In genomic region chr2:84537251-84537650, GRCh38 we compare ENCODE assay signal across 29 cellular contexts. TPM values are rescaled to one million over a fixed set of nuclear protein-coding genes. Genes with fewer than 3 reads are reported as not detected.
"Had no signal": no experiment of that assay in that cellular context is flagged by ENCODE, and none has a peak within 500 bp of the region (broad histone marks: within the 10 kb centered on the region; RNA-seq: fewer than 3 reads in every experiment).

No MANE protein-coding gene starts in this region.

- H3K27ac ChIP-seq: body of pancreas, esophagus muscularis mucosa, foreskin keratinocyte, gastrocnemius medialis had no signal

- H3K4me1 ChIP-seq: body of pancreas, esophagus muscularis mucosa, foreskin keratinocyte, gastrocnemius medialis had no signal

- H3K9me3 Mint-ChIP-seq: activated CD8-positive, alpha-beta T cell treated with anti-CD3 and anti-CD28 coated beads for 36 hours; activated T-cell treated with anti-CD3 and anti-CD28 coated beads, Interleukin-2, amount 50 U/mL, for 4 hours; activated T-helper 17 cell treated with anti-CD3 and anti-CD28 coated beads, Interleukin-2, amount 50 U/mL, for 72 hours; effector memory CD8-positive, alpha-beta T cell had no signal

- FAIRE-seq: colon had no signal

- H3K4me3 Mint-ChIP-seq: activated CD8-positive, alpha-beta T cell treated with anti-CD3 and anti-CD28 coated beads for 36 hours; activated naive CD8-positive, alpha-beta T cell; activated T-cell treated with anti-CD3 and anti-CD28 coated beads, Interleukin-2, amount 50 U/mL, for 4 hours; activated T-helper 17 cell treated with anti-CD3 and anti-CD28 coated beads, Interleukin-2, amount 50 U/mL, for 72 hours; effector memory CD8-positive, alpha-beta T cell had no signal

- H3K36me3 ChIP-seq: esophagus muscularis mucosa, gastrocnemius medialis had no signal

- H3K27ac Mint-ChIP-seq: activated CD8-positive, alpha-beta T cell treated with anti-CD3 and anti-CD28 coated beads for 36 hours; activated naive CD8-positive, alpha-beta T cell; activated T-helper 17 cell treated with anti-CD3 and anti-CD28 coated beads, Interleukin-2, amount 50 U/mL, for 72 hours; effector memory CD8-positive, alpha-beta T cell had no signal

- H3K27me3 ChIP-seq: body of pancreas, esophagus muscularis mucosa, foreskin keratinocyte, gastrocnemius medialis had no signal

- DNase-seq: activated CD4-positive, alpha-beta T cell treated with anti-CD3 and anti-CD28 coated beads for 48 hours; activated CD4-positive, alpha-beta T cell treated with anti-CD3 and anti-CD28 coated beads, Interleukin-2, amount 50 U/mL, for 1 hour; activated CD4-positive, alpha-beta T cell treated with anti-CD3 and anti-CD28 coated beads, Interleukin-2, amount 50 U/mL, for 48 hours; activated CD8-positive, alpha-beta memory T cell treated with anti-CD3 and anti-CD28 coated beads for 24 hours; activated CD8-positive, alpha-beta T cell treated with anti-CD3 and anti-CD28 coated beads for 36 hours; activated effector memory CD4-positive, alpha-beta T cell treated with Interleukin-2 at 50 U/mL for 16 hours; activated gamma-delta T cell treated with Interleukin-2 at 50 U/mL for 16 hours; activated naive CD4-positive, alpha-beta T cell treated with anti-CD3 and anti-CD28 coated beads, Interleukin-2, amount 50 U/mL, for 16 hours; activated naive CD4-positive, alpha-beta T cell treated with Interleukin-2 at 50 U/mL for 16 hours; activated T-cell treated with anti-CD3 and anti-CD28 coated beads, Interleukin-2, amount 50 U/mL, for 4 hours; amniotic stem cell; aorta; body of pancreas; caudate nucleus; cortex of kidney; dermis blood vessel endothelial cell; effector CD4-positive, alpha-beta T cell; effector memory CD8-positive, alpha-beta T cell; erythroblast; foreskin keratinocyte; gastrocnemius medialis; glutamatergic neuron; T-helper 2 cell had no signal

- H3K9me3 ChIP-seq: body of pancreas, esophagus muscularis mucosa, gastrocnemius medialis had no signal

- H3K4me3 ChIP-seq: body of pancreas, esophagus muscularis mucosa, gastrocnemius medialis had no signal

- ATAC-seq: activated CD4-positive, CD25-positive, alpha-beta regulatory T cell treated with anti-CD3 and anti-CD28 coated beads, Interleukin-2, amount 50 U/mL, for 24 hours; activated CD8-positive, alpha-beta T cell treated with anti-CD3 and anti-CD28 coated beads for 36 hours; activated T-cell treated with anti-CD3 and anti-CD28 coated beads, Interleukin-2, amount 50 U/mL, for 4 hours; activated T-helper 17 cell treated with anti-CD3 and anti-CD28 coated beads, Interleukin-2, amount 50 U/mL, for 72 hours; body of pancreas; effector memory CD8-positive, alpha-beta T cell; foreskin keratinocyte; gastrocnemius medialis had no signal

- H3K27me3 Mint-ChIP-seq: activated CD8-positive, alpha-beta T cell treated with anti-CD3 and anti-CD28 coated beads for 36 hours; activated naive CD8-positive, alpha-beta T cell; activated T-helper 17 cell treated with anti-CD3 and anti-CD28 coated beads, Interleukin-2, amount 50 U/mL, for 72 hours; effector memory CD8-positive, alpha-beta T cell had no signal

RNA-seq across cellular contexts. Expression of gene DNAH6, which starts 21.0 kb away (rescaled TPM):
- total RNA-seq: chondrocyte, gastrocnemius medialis had no signal
